24 cellular contexts compared by ENCODE assay signal in genomic region chr2:67612576-67612981, GRCh38.
DNase-seq lines count a peak whose midpoint lies in the region; ATAC-seq and TF ChIP-seq lines count a peak whose summit lies in the region.
"Had no signal": no experiment of that assay in that cellular context is flagged by ENCODE, and none has a peak within 500 bp of the region (broad histone marks: within the 10 kb centered on the region; RNA-seq: fewer than 3 reads in every experiment).

No MANE protein-coding gene starts in this region.

- intact Hi-C loops in upper lobe of right lung (cut with DNase I), result no loop called here
- intact Hi-C loops in adrenal gland (cut with DNase I), result no loop called here

- H3K36me3 ChIP-seq in upper lobe of right lung, result no peaks in the 10 kb centered on the region
- no peaks in the 10 kb centered on the region for H3K36me3 ChIP-seq in adrenal gland (replicated peaks in 1 of 2)
- H3K36me3 ChIP-seq: colonic mucosa, right atrium auricular region, uterus had no signal

- CTCF ChIA-PET in WTC11 (lab: Charles Lee), result no interaction called here

- no peak overlapping the region for H3K4me3 Mint-ChIP-seq in activated naive CD4-positive, alpha-beta T cell treated with anti-CD3 and anti-CD28 coated beads, Interleukin-2, amount 50 U/mL, for 24 hours
- H3K4me3 Mint-ChIP-seq in WTC11, result no peak overlapping the region
- H3K4me3 Mint-ChIP-seq: CD4-positive, CD25-positive, alpha-beta regulatory T cell; H9; IgD-negative memory B cell had no signal

- TF ChIP-seq CTCF in WTC11 (IDR thresholded peaks at IDR 0.05) (no peak), upper lobe of right lung (IDR thresholded peaks at IDR 0.05) (no peak), adrenal gland (IDR thresholded peaks at IDR 0.05) (no peak)

- H3K4me1 ChIP-seq in upper lobe of right lung (no peaks in the 10 kb centered on the region), adrenal gland (replicated peaks in 1 of 2) (peaks cover 5 to 6% of the 10 kb centered on the region in 2 donors)
- H3K4me1 ChIP-seq: colonic mucosa, right atrium auricular region, uterus had no signal

- DNase-seq in activated naive CD4-positive, alpha-beta T cell treated with anti-CD3 and anti-CD28 coated beads, Interleukin-2, amount 50 U/mL, for 72 hours (ENCODE audit: low spot score in 2 of 2), result no peak
- no peak for DNase-seq in WTC11 (ENCODE audit: low spot score)
- peak; percentile 10 for DNase-seq in left kidney (ENCODE audit: low read depth, low spot score)
- no peak for DNase-seq in upper lobe of right lung
- DNase-seq in NK-92 (lab: John Stamatoyannopoulos, UW; ENCODE audit: unreplicated experiment), result no peak
- DNase-seq in adrenal gland, result no peak
- DNase-seq: activated CD4-positive, alpha-beta T cell treated with anti-CD3 and anti-CD28 coated beads for 1 hour; activated CD8-positive, alpha-beta memory T cell treated with anti-CD3 and anti-CD28 coated beads for 24 hours; activated naive CD4-positive, alpha-beta T cell treated with anti-CD3 and anti-CD28 coated beads, Interleukin-2, amount 50 U/mL, for 16 hours; activated T-cell treated with anti-CD3 and anti-CD28 coated beads, Interleukin-2, amount 50 U/mL, for 48 hours; CD4-positive, CD25-positive, alpha-beta regulatory T cell; colonic mucosa; H9; MM.1S; NCI-H2227 treated with DMSO at 0.1 percent for 48 hours; nucleus accumbens; stimulated activated CD4-positive, alpha-beta T cell treated with anti-CD3 and anti-CD28 coated beads, Interleukin-15, amount 100 ng/mL, for 24 hours; uterus had no signal

- H3K27ac ChIP-seq in upper lobe of right lung (peak overlapping the region; percentile 33), adrenal gland (peak overlapping the region in 1 of 5 donors; percentile 35)
- H3K27ac ChIP-seq: colonic mucosa, right atrium auricular region, uterus had no signal

- 72 to 80% (median 77%) methylated on average over 4 of the region's 4 CpGs for WGBS in adrenal gland, 4 donors

- POLR2A ChIA-PET in WTC11 (lab: Charles Lee), result no interaction called here

- peak overlapping the region; percentile 59 for H3K27ac Mint-ChIP-seq in activated naive CD4-positive, alpha-beta T cell treated with anti-CD3 and anti-CD28 coated beads, Interleukin-2, amount 50 U/mL, for 24 hours
- H3K27ac Mint-ChIP-seq in activated naive CD4-positive, alpha-beta T cell treated with anti-CD3 and anti-CD28 coated beads, Interleukin-2, amount 50 U/mL, for 72 hours, result no peak overlapping the region
- no peak overlapping the region for H3K27ac Mint-ChIP-seq in WTC11
- H3K27ac Mint-ChIP-seq: CD4-positive, CD25-positive, alpha-beta regulatory T cell; H9; IgD-negative memory B cell had no signal

- TF ChIP-seq POLR2A in adrenal gland (IDR thresholded peaks at IDR 0.05), result no peak

- no peaks in the 10 kb centered on the region for H3K4me1 Mint-ChIP-seq in activated naive CD4-positive, alpha-beta T cell treated with anti-CD3 and anti-CD28 coated beads, Interleukin-2, amount 50 U/mL, for 24 hours
- H3K4me1 Mint-ChIP-seq in WTC11, result no peaks in the 10 kb centered on the region
- H3K4me1 Mint-ChIP-seq: CD4-positive, CD25-positive, alpha-beta regulatory T cell; H9; IgD-negative memory B cell had no signal

- H3K27me3 Mint-ChIP-seq in activated naive CD4-positive, alpha-beta T cell treated with anti-CD3 and anti-CD28 coated beads, Interleukin-2, amount 50 U/mL, for 24 hours, result no peaks in the 10 kb centered on the region
- no peaks in the 10 kb centered on the region for H3K27me3 Mint-ChIP-seq in WTC11 (ENCODE audit: low read depth)
- H3K27me3 Mint-ChIP-seq: CD4-positive, CD25-positive, alpha-beta regulatory T cell; IgD-negative memory B cell had no signal

- H3K27me3 ChIP-seq in upper lobe of right lung (no peaks in the 10 kb centered on the region), adrenal gland (no peaks in the 10 kb centered on the region)
- H3K27me3 ChIP-seq: colonic mucosa, right atrium auricular region, uterus had no signal

- no peaks in the 10 kb centered on the region for H3K9me3 ChIP-seq in upper lobe of right lung
- H3K9me3 ChIP-seq in adrenal gland (replicated peaks in 1 of 3), result no peaks in the 10 kb centered on the region
- H3K9me3 ChIP-seq: colonic mucosa, right atrium auricular region, uterus had no signal

- no peak overlapping the region for H3K4me3 ChIP-seq in upper lobe of right lung
- H3K4me3 ChIP-seq in adrenal gland, result no peak overlapping the region
- H3K4me3 ChIP-seq: colonic mucosa, GM12878, lung, right atrium auricular region, uterus had no signal

- H3K9me3 Mint-ChIP-seq in activated naive CD4-positive, alpha-beta T cell treated with anti-CD3 and anti-CD28 coated beads, Interleukin-2, amount 50 U/mL, for 24 hours, result no peaks in the 10 kb centered on the region
- H3K9me3 Mint-ChIP-seq in activated naive CD4-positive, alpha-beta T cell treated with anti-CD3 and anti-CD28 coated beads, Interleukin-2, amount 50 U/mL, for 72 hours, result no peaks in the 10 kb centered on the region
- no peaks in the 10 kb centered on the region for H3K9me3 Mint-ChIP-seq in WTC11
- H3K9me3 Mint-ChIP-seq: H9 had no signal

- ATAC-seq in activated naive CD4-positive, alpha-beta T cell treated with anti-CD3 and anti-CD28 coated beads, Interleukin-2, amount 50 U/mL, for 72 hours, result no peak
- ATAC-seq in WTC11 (peak; percentile 26; the same call in 1 of the 2 replicates), upper lobe of right lung (peak; percentile 63), GM21529 (IDR thresholded peaks at IDR 0.05; ENCODE audit: unreplicated experiment) (no peak)
- ATAC-seq: GM12878 had no signal

- no peaks in the 10 kb centered on the region for H3K36me3 Mint-ChIP-seq in activated naive CD4-positive, alpha-beta T cell treated with anti-CD3 and anti-CD28 coated beads, Interleukin-2, amount 50 U/mL, for 24 hours
- H3K36me3 Mint-ChIP-seq in activated naive CD4-positive, alpha-beta T cell treated with anti-CD3 and anti-CD28 coated beads, Interleukin-2, amount 50 U/mL, for 72 hours, result no peaks in the 10 kb centered on the region
- H3K36me3 Mint-ChIP-seq in WTC11, result no peaks in the 10 kb centered on the region
- H3K36me3 Mint-ChIP-seq: CD4-positive, CD25-positive, alpha-beta regulatory T cell had no signal

TF ChIP-seq in WTC11, 78 proteins besides CTCF, POLR2A, EP300 and RAD21 (continues in another document):
- TF ChIP-seq GABPB1 (CRISPR knock-in tag; IDR thresholded peaks at IDR 0.05), result no peak
- no peak for TF ChIP-seq ATF6 (CRISPR knock-in tag; IDR thresholded peaks at IDR 0.05)
- no peak for TF ChIP-seq ZNF232 (CRISPR knock-in tag; IDR thresholded peaks at IDR 0.05)
- TF ChIP-seq AR (CRISPR knock-in tag; IDR thresholded peaks at IDR 0.05), result no peak
- no peak for TF ChIP-seq NR3C1 (CRISPR knock-in tag; conservative IDR thresholded peaks at IDR 0.05; ENCODE audit: low read depth)
- no peak for TF ChIP-seq ATF2 (CRISPR knock-in tag; IDR thresholded peaks at IDR 0.05; ENCODE audit: borderline replicate concordance, low read depth)
- TF ChIP-seq RELA (CRISPR knock-in tag; IDR thresholded peaks at IDR 0.05; ENCODE audit: borderline replicate concordance), result no peak
- TF ChIP-seq IRF2 (CRISPR knock-in tag; IDR thresholded peaks at IDR 0.05; ENCODE audit: borderline replicate concordance, low read depth), result no peak
- no peak for TF ChIP-seq EMX1 (CRISPR knock-in tag; IDR thresholded peaks at IDR 0.05)
- no peak for TF ChIP-seq FOXK1 (CRISPR knock-in tag; IDR thresholded peaks at IDR 0.05)
- TF ChIP-seq FOXJ3 (CRISPR knock-in tag; IDR thresholded peaks at IDR 0.05; ENCODE audit: borderline replicate concordance), result no peak

Comparison
In these comparisons a context has a peak if more than half of its experiments do, and no peak if none do; other contexts are left out.
1. ATAC-seq: peak in WTC11 (single experiment) and upper lobe of right lung (single experiment); none in activated naive CD4-positive, alpha-beta T cell treated with anti-CD3 and anti-CD28 coated beads, Interleukin-2, amount 50 U/mL, for 72 hours (0 of 2) and GM21529 (single experiment).